Comparison of ENCODE assay signal across 8 cellular contexts in the genomic region with DNA sequence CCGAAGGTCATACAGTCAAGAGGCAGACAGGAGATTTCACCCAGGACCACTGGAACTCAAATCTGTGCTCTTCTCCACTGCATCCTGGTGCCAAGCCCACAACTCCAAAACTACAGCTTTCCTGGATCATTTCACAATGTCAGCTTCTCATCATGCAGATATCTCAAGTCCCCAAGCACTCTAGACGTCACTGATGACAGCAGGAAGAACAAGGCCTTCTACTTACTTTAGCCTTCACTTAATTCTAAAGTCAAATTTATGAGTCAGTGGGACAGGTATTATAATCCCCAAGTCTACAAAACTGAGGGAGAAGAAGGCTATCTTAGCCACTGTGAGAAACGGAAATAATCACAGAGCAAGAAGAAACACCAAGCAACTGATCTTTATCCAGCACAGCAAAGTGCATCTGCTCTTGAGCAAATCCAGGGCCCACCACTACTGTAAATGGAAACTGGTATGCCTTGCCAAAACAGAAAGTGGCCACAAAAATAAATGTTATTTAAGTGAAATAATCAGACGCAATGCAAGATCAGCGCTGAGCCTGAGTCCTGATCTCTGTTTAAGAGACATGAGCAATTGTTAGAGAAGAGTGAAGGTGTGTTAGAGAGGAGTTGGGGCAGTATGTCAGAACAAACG. TPM values are rescaled to one million over a fixed set of nuclear protein-coding genes. Genes with fewer than 3 reads are reported as not detected.
DNase-seq lines count a peak whose midpoint lies in the region; ATAC-seq and TF ChIP-seq lines count a peak whose summit lies in the region.

No MANE protein-coding gene starts in this region.

- TF ChIP-seq CTCF in heart left ventricle (IDR thresholded peaks at IDR 0.05) (no peak), kidney epithelial cell (IDR thresholded peaks at IDR 0.05; ENCODE audit: insufficient read depth, low read length, poor library complexity, severe bottlenecking) (no peak), upper lobe of right lung (IDR thresholded peaks at IDR 0.05) (no peak), thyroid gland (IDR thresholded peaks at IDR 0.05) (no peak)

- H3K9me3 ChIP-seq in heart left ventricle (no peaks in the 10 kb centered on the region), upper lobe of right lung (no peaks in the 10 kb centered on the region), thyroid gland (no peaks in the 10 kb centered on the region)

- H3K27ac Mint-ChIP-seq in activated T-helper 2 cell treated with anti-CD3 and anti-CD28 coated beads, Interferon-gamma antibody, Interleukin-2, Interleukin-4, amounts not matched to agents 10 μg/mL and 5 μg/mL and 100 μg/mL, durations not matched to agents 14 hours and 24 hours and 36 hours = peak overlapping the region; percentile 98

- intact Hi-C loops in heart left ventricle (cut with DNase I) (loop anchor here in 1 of 10 donors (10.0 kb wide), 1 partner anchor 198 kb away; a partner anchor contains a TSS), cardiac septum (cut with DNase I) (loop anchor here (10.0 kb wide), 1 partner anchor 298 kb away; no protein-coding TSS in a partner anchor), upper lobe of right lung (cut with DNase I) (no loop called here), posterior cingulate gyrus (cut with DNase I) (loop anchor here (10.0 kb wide), 1 partner anchor 198 kb away; a partner anchor contains a TSS), thyroid gland (cut with DNase I) (no loop called here)
- intact Hi-C loops in activated T-helper 2 cell treated with anti-CD3 and anti-CD28 coated beads, Interferon-gamma antibody, Interleukin-2, Interleukin-4, amounts not matched to agents 10 μg/mL and 5 μg/mL and 100 μg/mL, durations not matched to agents 14 hours and 24 hours and 36 hours (cut with micrococcal nuclease) = loop anchor here (2.0 to 5.0 kb wide), 2 partner anchors 400 to 1360 kb away; a partner anchor contains a TSS

- DNase-seq in heart left ventricle (no peak), cardiac septum (ENCODE audit: low spot score) (no peak), kidney epithelial cell (ENCODE audit: low read depth) (no peak), upper lobe of right lung (no peak), NCI-H1105 (lab: John Stamatoyannopoulos, UW) (no peak), posterior cingulate gyrus (no peak), thyroid gland (no peak)
- no peak for DNase-seq in activated T-helper 2 cell treated with anti-CD3 and anti-CD28 coated beads, Interferon-gamma antibody, Interleukin-2, Interleukin-4, amounts not matched to agents 10 μg/mL and 5 μg/mL and 100 μg/mL, durations not matched to agents 14 hours and 24 hours and 36 hours (ENCODE audit: low spot score)

- H3K9me3 Mint-ChIP-seq in activated T-helper 2 cell treated with anti-CD3 and anti-CD28 coated beads, Interferon-gamma antibody, Interleukin-2, Interleukin-4, amounts not matched to agents 10 μg/mL and 5 μg/mL and 100 μg/mL, durations not matched to agents 14 hours and 24 hours and 36 hours = no peaks in the 10 kb centered on the region

- H3K36me3 ChIP-seq in heart left ventricle (peaks cover 0 to 14% (median 0%) of the 10 kb centered on the region in 9 donors), kidney epithelial cell (ENCODE audit: control insufficient read depth, insufficient read depth, low read length) (no peaks in the 10 kb centered on the region), upper lobe of right lung (no peaks in the 10 kb centered on the region), thyroid gland (no peaks in the 10 kb centered on the region)

- H3K27me3 Mint-ChIP-seq in activated T-helper 2 cell treated with anti-CD3 and anti-CD28 coated beads, Interferon-gamma antibody, Interleukin-2, Interleukin-4, amounts not matched to agents 10 μg/mL and 5 μg/mL and 100 μg/mL, durations not matched to agents 14 hours and 24 hours and 36 hours (ENCODE audit: low read depth) = peaks cover 2% of the 10 kb centered on the region

- H3K4me1 Mint-ChIP-seq in activated T-helper 2 cell treated with anti-CD3 and anti-CD28 coated beads, Interferon-gamma antibody, Interleukin-2, Interleukin-4, amounts not matched to agents 10 μg/mL and 5 μg/mL and 100 μg/mL, durations not matched to agents 14 hours and 24 hours and 36 hours (ENCODE audit: low read depth) = peaks cover 39% of the 10 kb centered on the region

- 23 to 26% (median 24%) methylated on average over 6 of the region's 6 CpGs for WGBS in heart left ventricle, 4 donors
- 37 to 40% methylated on average over 6 of the region's 6 CpGs for WGBS in thyroid gland, 2 donors

- TF ChIP-seq POLR2A in heart left ventricle (IDR thresholded peaks at IDR 0.05) (no peak), thyroid gland (IDR thresholded peaks at IDR 0.05) (no peak)

- H3K36me3 Mint-ChIP-seq in activated T-helper 2 cell treated with anti-CD3 and anti-CD28 coated beads, Interferon-gamma antibody, Interleukin-2, Interleukin-4, amounts not matched to agents 10 μg/mL and 5 μg/mL and 100 μg/mL, durations not matched to agents 14 hours and 24 hours and 36 hours (ENCODE audit: low read depth) = peaks cover 39% of the 10 kb centered on the region

- ATAC-seq in heart left ventricle (no peak), upper lobe of right lung (no peak)

- peaks cover 0 to 21% (median 10%) of the 10 kb centered on the region in 12 donors for H3K4me1 ChIP-seq in heart left ventricle
- peaks cover 9% of the 10 kb centered on the region for H3K4me1 ChIP-seq in upper lobe of right lung
- peaks cover 11 to 12% of the 10 kb centered on the region in 2 donors for H3K4me1 ChIP-seq in thyroid gland

- peak overlapping the region in 2 of 12 donors; percentile 76 to 86 for H3K27ac ChIP-seq in heart left ventricle
- no peak overlapping the region for H3K27ac ChIP-seq in upper lobe of right lung
- H3K27ac ChIP-seq in thyroid gland = no peak overlapping the region

- H3K4me3 ChIP-seq in heart left ventricle (peak overlapping the region in 10 of 12 donors; percentile 59 to 97 (median 79)), kidney epithelial cell (ENCODE audit: low read depth, low read length) (peak overlapping the region; percentile 81), upper lobe of right lung (peak overlapping the region; percentile 75), thyroid gland (replicated peaks in 1 of 3) (peak overlapping the region in 1 of 3 donors; percentile 72)

- H3K4me3 Mint-ChIP-seq in activated T-helper 2 cell treated with anti-CD3 and anti-CD28 coated beads, Interferon-gamma antibody, Interleukin-2, Interleukin-4, amounts not matched to agents 10 μg/mL and 5 μg/mL and 100 μg/mL, durations not matched to agents 14 hours and 24 hours and 36 hours (ENCODE audit: low read depth) = peak overlapping the region; percentile 82

- peaks cover 0 to under 1% (median 0%) of the 10 kb centered on the region in 9 donors for H3K27me3 ChIP-seq in heart left ventricle
- H3K27me3 ChIP-seq in kidney epithelial cell (ENCODE audit: control insufficient read depth, insufficient read depth, low read length) = no peaks in the 10 kb centered on the region
- no peaks in the 10 kb centered on the region for H3K27me3 ChIP-seq in upper lobe of right lung
- no peaks in the 10 kb centered on the region for H3K27me3 ChIP-seq in thyroid gland

RNA-seq across cellular contexts. Expression of a gene that starts 0.9 kb away (rescaled TPM):
- total RNA-seq in heart left ventricle (1 to 10 TPM; 1.4 to 6.1 (median 2.9) TPM), cardiac septum (3.2 TPM), kidney epithelial cell (6.2 and 7.6 TPM in 2 replicates), upper lobe of right lung (15.0 TPM), thyroid gland (10 to 100 TPM in 3 of 4 donors, 1 to 10 TPM in 1; 9.6 to 18.4 (median 10.5) TPM)
- polyA plus RNA-seq in heart left ventricle = 1 to 10 TPM in 1 of 2 donors, under 1 TPM in 1; 0.76 to 2.2 TPM
- total RNA-seq in activated T-helper 2 cell treated with anti-CD3 and anti-CD28 coated beads, Interferon-gamma antibody, Interleukin-2, Interleukin-4, amounts not matched to agents 10 μg/mL and 5 μg/mL and 100 μg/mL, durations not matched to agents 14 hours and 24 hours and 36 hours = 46.1 and 46.5 TPM in 2 replicates

Comparison
In these comparisons a context has a peak if more than half of its experiments do, and no peak if none do; other contexts are left out.
1. intact Hi-C loops: an anchor here in cardiac septum (10.0 kb wide), activated T-helper 2 cell treated with anti-CD3 and anti-CD28 coated beads, Interferon-gamma antibody, Interleukin-2, Interleukin-4, amounts not matched to agents 10 μg/mL and 5 μg/mL and 100 μg/mL, durations not matched to agents 14 hours and 24 hours and 36 hours (2.0 to 5.0 kb wide) and posterior cingulate gyrus (10.0 kb wide); none called in upper lobe of right lung and thyroid gland.